ENCODE assay signal across 8 cellular contexts in genomic region chr1:22710688-22711024, GRCh38. TPM values are rescaled to one million over a fixed set of nuclear protein-coding genes. Genes with fewer than 3 reads are reported as not detected.
A peak's percentile ranks its signal among the peaks of the same experiment; 100 is the strongest.
DNase-seq lines count a peak whose midpoint lies in the region; ATAC-seq, FAIRE-seq and TF ChIP-seq lines count a peak whose summit lies in the region.

EPHB2 (plus strand) TSS chr1:22710839; CDS start chr1:22710983, 144 bp downstream.

- TF ChIP-seq POLR2A in H1 (IDR thresholded peaks at IDR 0.05; ENCODE audit: control extremely low read depth in 1 of 2, low read depth in 2 of 2, low read length in 2 of 2), result no peak

- H4K5ac ChIP-seq in H1 (ENCODE audit: insufficient read length, low read depth, low read length), result no peak within 1 kb of the TSS

- H3K36me3 Mint-ChIP-seq in CD14-positive monocyte (peaks cover 7 to 8% of the 10 kb centered on the region in 2 donors), T-helper 17 cell (ENCODE audit: low read depth) (no peaks in the 10 kb centered on the region)

- H3K4me1 Mint-ChIP-seq in CD14-positive monocyte (peaks cover 29% of the 10 kb centered on the region), T-helper 17 cell (peaks cover 12% of the 10 kb centered on the region)

- H3K27ac ChIP-seq in H1 (ENCODE audit: low read depth, low read length), result no peak within 1 kb of the TSS
- H3K27ac ChIP-seq in tibial artery, result no peak within 1 kb of the TSS

- H3K9me3 Mint-ChIP-seq in CD14-positive monocyte, result peaks cover 0 to 10% (median 0%) of the 10 kb centered on the region in 7 donors

- H3K23ac ChIP-seq in H1 (ENCODE audit: insufficient read length), result no peak within 1 kb of the TSS

- H3K4me3 Mint-ChIP-seq in CD14-positive monocyte, result peak within 1 kb of the TSS; percentile 76 to 92
- peak within 1 kb of the TSS; percentile 89 for H3K4me3 Mint-ChIP-seq in T-helper 17 cell

- H2AFZ ChIP-seq in H1 (ENCODE audit: low read length), result no peak within 1 kb of the TSS

- CTCF ChIA-PET in HEK293T (lab: Yijun Ruan, JAX), result no interaction called here
- CTCF ChIA-PET in H1 (lab: Charles Lee; ENCODE audit: partially characterized antibody), result no interaction called here

- no peak within 1 kb of the TSS for H4K91ac ChIP-seq in H1 (replicated peaks; ENCODE audit: insufficient read length, low read length)

- no peaks in the 10 kb centered on the region for H3K79me1 ChIP-seq in H1 (ENCODE audit: low read depth, low read length)

- no peak within 1 kb of the TSS for H3K56ac ChIP-seq in H1 (replicated peaks; ENCODE audit: insufficient read length, low read depth, low read length)

- H2BK12ac ChIP-seq in H1 (ENCODE audit: low read depth, low read length), result no peak within 1 kb of the TSS

- TF ChIP-seq CTCF in CD14-positive monocyte (IDR thresholded peaks at IDR 0.05) (no peak), H1 (IDR thresholded peaks at IDR 0.05; ENCODE audit: control extremely low read depth in 1 of 3, insufficient read depth in 1 of 3, low read depth in 1 of 3, low read length in 3 of 3) (no peak), tibial artery (IDR thresholded peaks at IDR 0.05) (no peak)

- DNase-seq in CD14-positive monocyte (ENCODE audit: low spot score) (no peak), HEK293T (ENCODE audit: extremely low spot score) (peak; percentile 79), T-helper 17 cell (no peak), H1 (ENCODE audit: low read depth in 1 of 2, low spot score in 2 of 2) (peak in 1 of 2 experiments; percentile 75), middle frontal gyrus (ENCODE audit: extremely low spot score, low spot score) (peak; percentile 12), tibial artery (no peak)

- 3% methylated on average over 8 of the region's 55 CpGs; no CpG with 5 or more reads in 1 of the 2 experiments for WGBS in H1 (ENCODE audit: extremely low coverage in 1 of 2, insufficient coverage in 1 of 2, insufficient read length in 1 of 2, insufficient replicate concordance in 2 of 2, low coverage in 1 of 2, low lambda C conversion rate in 2 of 2, missing lambda C conversion rate in 1 of 2), 2 experiments

- peaks cover 7 to 24% (median 15%) of the 10 kb centered on the region in 4 experiments for H3K27me3 ChIP-seq in H1 (replicated peaks in 1 of 4; ENCODE audit: control insufficient read depth in 3 of 4, extremely low read depth in 1 of 4, insufficient read depth in 3 of 4, low read length in 3 of 4)
- peaks cover 0 to 55% of the 10 kb centered on the region in 2 donors for H3K27me3 ChIP-seq in tibial artery

- H3K27me3 Mint-ChIP-seq in CD14-positive monocyte (ENCODE audit: low read depth in 3 of 3), result peaks cover 38 to 56% (median 41%) of the 10 kb centered on the region in 3 donors
- H3K27me3 Mint-ChIP-seq in T-helper 17 cell, result peaks cover 68% of the 10 kb centered on the region

- peaks cover 5 to 6% of the 10 kb centered on the region in 2 experiments for H4K20me1 ChIP-seq in H1 (replicated peaks in 1 of 2; ENCODE audit: control insufficient read depth in 1 of 2, insufficient read depth in 2 of 2, low read length in 2 of 2)

- 0 out of 3 replicates have a peak, but pooled peaks of 1 of the 2 experiments have one; percentile 1 for TF ChIP-seq EP300 in H1 (IDR thresholded peaks at IDR 0.05; ENCODE audit: borderline replicate concordance in 1 of 2, low read depth in 2 of 2, low read length in 2 of 2)

- no peaks in the 10 kb centered on the region for H3K36me3 ChIP-seq in H1 (ENCODE audit: control insufficient read depth in 2 of 4, insufficient read depth in 4 of 4, low read length in 3 of 4)
- H3K36me3 ChIP-seq in tibial artery, result no peaks in the 10 kb centered on the region

- no peak for FAIRE-seq in H1 (lab: Jason Lieb, UNC)

- ATAC-seq in T-helper 17 cell (peak; percentile 65), HG02588 (IDR thresholded peaks at IDR 0.05; ENCODE audit: unreplicated experiment) (no peak), GM19455 (IDR thresholded peaks at IDR 0.05; ENCODE audit: unreplicated experiment) (no peak)

- H3K4ac ChIP-seq in H1 (replicated peaks; ENCODE audit: insufficient read length, low read depth, low read length), result no peak within 1 kb of the TSS

- H3K4me1 ChIP-seq in H1 (replicated peaks in 1 of 4; ENCODE audit: control insufficient read depth in 3 of 4, insufficient read depth in 4 of 4, low read length in 3 of 4), result peaks cover 0 to 6% (median 2%) of the 10 kb centered on the region in 4 experiments; a peak in 4 of 7 replicates
- H3K4me1 ChIP-seq in tibial artery, result peaks cover 0 to 22% (median 17%) of the 10 kb centered on the region in 4 donors

- H2BK15ac ChIP-seq in H1 (ENCODE audit: low read length), result no peak within 1 kb of the TSS

- no peak within 1 kb of the TSS; the same call in 1 of the 2 replicates for H3K18ac ChIP-seq in H1 (ENCODE audit: extremely low read depth, low read length)

- H2BK5ac ChIP-seq in H1 (ENCODE audit: low read depth, low read length), result no peak within 1 kb of the TSS

- no peak within 1 kb of the TSS for H2BK20ac ChIP-seq in H1 (ENCODE audit: low read length)

- H3K27ac Mint-ChIP-seq in CD14-positive monocyte (peak within 1 kb of the TSS in 3 of 7 donors; percentile 61 to 76 (median 66)), T-helper 17 cell (no peak within 1 kb of the TSS)

- peak within 1 kb of the TSS in 2 of 4 experiments; percentile 53 to 66; a peak in 3 of 7 replicates for H3K9ac ChIP-seq in H1 (replicated peaks in 1 of 4; ENCODE audit: extremely low read depth in 1 of 4, low read depth in 3 of 4, low read length in 3 of 4)

- H3K23me2 ChIP-seq in H1 (ENCODE audit: low read depth, low read length), result peaks cover 4% of the 10 kb centered on the region; the same call in 1 of the 2 replicates

- H3K4me3 ChIP-seq in H1 (ENCODE audit: extremely low read depth in 1 of 4, insufficient read depth in 2 of 4, low read depth in 3 of 4, low read length in 4 of 4), result peak within 1 kb of the TSS; percentile 40 to 64 (median 50)
- H3K4me3 ChIP-seq in tibial artery, result peak within 1 kb of the TSS; percentile 46 to 57

- H4K8ac ChIP-seq in H1 (ENCODE audit: extremely low read depth, insufficient read depth, low read length), result peak within 1 kb of the TSS; percentile 74; the same call in 1 of the 2 replicates

- no peak within 1 kb of the TSS for H3K14ac ChIP-seq in H1 (ENCODE audit: insufficient read length)

- intact Hi-C loops in CD14-positive monocyte (cut with micrococcal nuclease), result loop anchor here in 1 of 2 donors (5.0 kb wide), 1 partner anchor 37 kb away; no protein-coding TSS in a partner anchor
- intact Hi-C loops in tibial artery (cut with DNase I; ENCODE audit: low total_unique reads), result no loop called here

- no peaks in the 10 kb centered on the region for H3K79me2 ChIP-seq in H1 (ENCODE audit: control insufficient read depth in 1 of 2, insufficient read depth in 2 of 2, low read length in 2 of 2)

- TF ChIP-seq RAD21 in H1 (IDR thresholded peaks at IDR 0.05 in 1 of 2, conservative IDR thresholded peaks at IDR 0.05 in 1 of 2; ENCODE audit: low read depth in 2 of 2, low read length in 2 of 2), result no peak

- H3K9me3 ChIP-seq in T-helper 17 cell (ENCODE audit: control insufficient read depth, low read length, poor library complexity, severe bottlenecking), result no peaks in the 10 kb centered on the region
- H3K9me3 ChIP-seq in H1 (ENCODE audit: insufficient read depth in 2 of 2, low read depth in 1 of 2, low read length in 1 of 2), result no peaks in the 10 kb centered on the region
- H3K9me3 ChIP-seq in tibial artery, result no peaks in the 10 kb centered on the region

- POLR2A ChIA-PET in HEK293T (lab: Yijun Ruan, JAX) (no interaction called here), H1 (lab: Charles Lee; ENCODE audit: partially characterized antibody) (no interaction called here)

- H2AK5ac ChIP-seq in H1 (ENCODE audit: low read depth, low read length), result no peak within 1 kb of the TSS

- H3K4me2 ChIP-seq in H1 (ENCODE audit: insufficient read depth in 1 of 2, low read depth in 2 of 2, low read length in 2 of 2), result peak within 1 kb of the TSS; percentile 71 to 76

- no peak within 1 kb of the TSS for H2BK120ac ChIP-seq in H1 (replicated peaks; ENCODE audit: low read depth, low read length)

TF ChIP-seq in HEK293T, 16 proteins besides CTCF, POLR2A, EP300 and RAD21 (continues in another document):
- TF ChIP-seq ZNF384 (IDR thresholded peaks at IDR 0.05) (no peak), HDGF (IDR thresholded peaks at IDR 0.05; ENCODE audit: borderline replicate concordance) (no peak), ARNT (IDR thresholded peaks at IDR 0.05) (0 out of 2 replicates have a peak, but pooled peaks have one; percentile 24), FOXA1 (IDR thresholded peaks at IDR 0.05) (no peak), BHLHE40 (IDR thresholded peaks at IDR 0.05; ENCODE audit: borderline replicate concordance) (no peak), FOXM1 (IDR thresholded peaks at IDR 0.05; ENCODE audit: borderline replicate concordance) (peak; percentile 44; the same call in 1 of the 2 replicates), ELF4 (IDR thresholded peaks at IDR 0.05) (no peak), LEF1 (IDR thresholded peaks at IDR 0.05; ENCODE audit: borderline replicate concordance) (no peak), SP1 (IDR thresholded peaks at IDR 0.05) (no peak), L3MBTL2 (conservative IDR thresholded peaks at IDR 0.05) (no peak)

TF ChIP-seq in H1, 55 proteins besides CTCF, POLR2A, EP300 and RAD21 (continues in another document):
- TF ChIP-seq SAP30 (IDR thresholded peaks at IDR 0.05; ENCODE audit: insufficient read depth, insufficient replicate concordance, low read length), result no peak
- TF ChIP-seq E2F6 (IDR thresholded peaks at IDR 0.05), result no peak
- peak; percentile 73; the same call in 1 of the 2 replicates for TF ChIP-seq TBP (IDR thresholded peaks at IDR 0.05; ENCODE audit: low read depth, low read length)
- no peak for TF ChIP-seq CBX5 (IDR thresholded peaks at IDR 0.05; ENCODE audit: low read depth, low read length)
- TF ChIP-seq PHF8 (conservative IDR thresholded peaks at IDR 0.05; ENCODE audit: low read depth, low read length), result no peak
- TF ChIP-seq CHD1 (IDR thresholded peaks at IDR 0.05; ENCODE audit: low read depth, low read length), result no peak; the same call in none of the 2 replicates

RNA-seq across cellular contexts. Expression of gene EPHB2, which starts in this region (rescaled TPM):
- polyA plus RNA-seq in CD14-positive monocyte, result 1 to 10 TPM; 2.9 to 3.4 TPM
- under 1 TPM in 1 of 2 donors, not detected in 1; 0.15 TPM for total RNA-seq in T-helper 17 cell
- total RNA-seq in H1 (2021; fragmentation: NEBNext Ultra II Directional; extraction: Animal tissue kit (Norgen Biotek cat#: 25700)), result 15.7 and 17.2 TPM in 2 replicates
- polyA plus RNA-seq in H1 (2011; rRNA removed), result 15.8 and 23.8 TPM in 2 replicates
- polyA plus RNA-seq in H1 (2011; cell fraction: cytosol; rRNA removed), result 10.4 TPM
- polyA plus RNA-seq in H1 (2011; cell fraction: nucleus; rRNA removed), result 15.7 TPM
- 7.6 to 17.8 TPM (median 13.6 TPM) in 4 replicates for polyA plus RNA-seq in H1 (2012, experiment 1 of 2)
- polyA plus RNA-seq in H1 (2012, experiment 2 of 2), result 8.3 TPM
- polyA plus RNA-seq in H1 (2013, experiment 1 of 2), result 15.2 TPM
- polyA plus RNA-seq in H1 (2013, experiment 2 of 2), result 16.6 TPM
- 22.7 and 23.1 TPM in 2 replicates for polyA minus RNA-seq in H1 (2011; rRNA and poly(A)+ RNA removed)
- polyA minus RNA-seq in H1 (2011; cell fraction: cytosol; rRNA and poly(A)+ RNA removed), result 16.6 TPM
- polyA minus RNA-seq in H1 (2011; cell fraction: nucleus; rRNA and poly(A)+ RNA removed), result 15.3 TPM

Comparison
In these comparisons a context has a peak if more than half of its experiments do, and no peak if none do; other contexts are left out.
1. RNA of gene EPHB2 (total RNA-seq): 15.7 to 17.2 TPM in H1; 0.15 TPM in T-helper 17 cell; every median in the first group is over 10 times any median in the second.
2. Peak in ATAC-seq in T-helper 17 cell; RNA of the gene not detected or under 1 TPM.
3. DNase-seq: peak in HEK293T (single experiment) and middle frontal gyrus (single experiment); none in CD14-positive monocyte (single experiment), T-helper 17 cell (0 of 3) and tibial artery (0 of 2).